1 cellular context compared by ENCODE assay signal in the genomic region with DNA sequence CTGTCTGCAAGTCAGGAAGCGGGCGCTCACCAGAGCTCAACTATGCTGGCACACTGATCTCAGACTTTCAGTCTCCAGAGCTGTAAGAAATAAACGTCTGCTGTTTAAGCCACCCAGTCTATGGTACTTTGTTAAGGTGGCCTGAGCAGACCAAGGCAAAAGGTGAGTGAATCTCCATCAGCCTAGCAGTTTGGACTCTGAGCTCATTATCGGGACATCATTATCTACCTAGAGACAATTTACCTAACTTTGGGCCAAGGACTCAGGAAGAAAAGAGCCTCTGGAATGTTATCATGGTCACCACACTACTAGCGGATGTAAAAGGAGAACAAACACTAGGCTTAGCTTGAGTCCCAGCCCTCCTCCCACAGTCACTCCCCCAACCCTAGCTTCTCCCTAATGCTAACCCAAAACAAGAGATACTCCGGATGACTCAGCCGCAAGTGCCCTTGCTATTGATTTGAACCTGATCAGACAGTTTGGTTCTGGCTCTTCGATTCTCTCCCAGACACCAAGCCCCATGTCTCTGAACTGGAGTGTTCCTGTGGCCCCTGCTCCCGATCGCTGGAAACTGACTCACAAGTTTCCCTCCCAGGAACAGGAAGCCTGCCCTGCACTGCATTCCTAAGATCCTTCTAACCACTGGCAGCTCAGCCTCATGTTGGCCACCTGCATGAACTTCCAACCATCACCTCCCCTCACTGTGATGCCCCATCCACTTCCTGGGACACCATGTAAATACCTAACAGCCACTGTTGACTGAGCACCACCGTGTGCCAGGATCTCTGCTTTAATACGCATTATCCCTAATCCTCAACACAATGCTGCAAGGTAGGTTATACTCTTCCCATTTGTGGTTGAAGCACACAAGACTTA.
A peak's percentile ranks its signal among the peaks of the same experiment; 100 is the strongest.
TF ChIP-seq lines count a peak whose summit lies in the region.

No MANE protein-coding gene starts in this region.

TF ChIP-seq in HepG2, 621 proteins besides CTCF, POLR2A, EP300 and RAD21 (continued from another document and continues in another):
- TF ChIP-seq, protein P1, sequence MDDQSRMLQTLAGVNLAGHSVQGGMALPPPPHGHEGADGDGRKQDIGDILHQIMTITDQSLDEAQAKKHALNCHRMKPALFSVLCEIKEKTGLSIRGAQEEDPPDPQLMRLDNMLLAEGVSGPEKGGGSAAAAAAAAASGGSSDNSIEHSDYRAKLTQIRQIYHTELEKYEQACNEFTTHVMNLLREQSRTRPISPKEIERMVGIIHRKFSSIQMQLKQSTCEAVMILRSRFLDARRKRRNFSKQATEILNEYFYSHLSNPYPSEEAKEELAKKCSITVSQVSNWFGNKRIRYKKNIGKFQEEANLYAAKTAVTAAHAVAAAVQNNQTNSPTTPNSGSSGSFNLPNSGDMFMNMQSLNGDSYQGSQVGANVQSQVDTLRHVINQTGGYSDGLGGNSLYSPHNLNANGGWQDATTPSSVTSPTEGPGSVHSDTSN (CRISPR knock-in tag; IDR thresholded peaks at IDR 0.05; ENCODE audit: borderline replicate concordance): no peak
- TF ChIP-seq SALL2 (CRISPR knock-in tag; IDR thresholded peaks at IDR 0.05) (no peak), CENPX (CRISPR knock-in tag; IDR thresholded peaks at IDR 0.05) (no peak), ZFP1 (CRISPR knock-in tag; IDR thresholded peaks at IDR 0.05) (no peak), ZNF256 (CRISPR knock-in tag; conservative IDR thresholded peaks at IDR 0.05) (no peak), ZFP82 (CRISPR knock-in tag; IDR thresholded peaks at IDR 0.05; ENCODE audit: borderline replicate concordance) (no peak), HOXA9 (CRISPR knock-in tag; IDR thresholded peaks at IDR 0.05; ENCODE audit: borderline replicate concordance) (no peak), ZC3H4 (CRISPR knock-in tag; IDR thresholded peaks at IDR 0.05; ENCODE audit: borderline replicate concordance) (no peak), HMG20A (CRISPR knock-in tag; IDR thresholded peaks at IDR 0.05; ENCODE audit: borderline replicate concordance) (no peak), ZNF878 (CRISPR knock-in tag; IDR thresholded peaks at IDR 0.05) (no peak), ZMYM3 (CRISPR knock-in tag; IDR thresholded peaks at IDR 0.05) (no peak), ZKSCAN5 (CRISPR knock-in tag; IDR thresholded peaks at IDR 0.05) (no peak; the same call in 1 of the 2 replicates), RORA (CRISPR knock-in tag; IDR thresholded peaks at IDR 0.05) (no peak), TGIF2 (CRISPR knock-in tag; IDR thresholded peaks at IDR 0.05) (no peak), RAD51 (IDR thresholded peaks at IDR 0.05; ENCODE audit: borderline replicate concordance) (no peak), ZNF772 (CRISPR knock-in tag; IDR thresholded peaks at IDR 0.05) (no peak), ZNF891 (CRISPR knock-in tag; IDR thresholded peaks at IDR 0.05) (no peak), NFIB (CRISPR knock-in tag; IDR thresholded peaks at IDR 0.05; ENCODE audit: borderline replicate concordance) (no peak), ZFP36 (IDR thresholded peaks at IDR 0.05; ENCODE audit: borderline replicate concordance, low read depth, low read length, partially characterized antibody) (no peak), ZNF180 (CRISPR knock-in tag; IDR thresholded peaks at IDR 0.05; ENCODE audit: borderline replicate concordance, low read depth) (no peak), RFX3 (CRISPR knock-in tag; IDR thresholded peaks at IDR 0.05) (no peak), ZNF792 (CRISPR knock-in tag; IDR thresholded peaks at IDR 0.05) (no peak), NRL (CRISPR knock-in tag; IDR thresholded peaks at IDR 0.05; ENCODE audit: borderline replicate concordance) (no peak), WIZ (CRISPR knock-in tag; IDR thresholded peaks at IDR 0.05) (no peak), ZNF850 (CRISPR knock-in tag; conservative IDR thresholded peaks at IDR 0.05) (no peak), ZFP41 (CRISPR knock-in tag; IDR thresholded peaks at IDR 0.05; ENCODE audit: borderline replicate concordance) (no peak)
- TF ChIP-seq, protein P2, sequence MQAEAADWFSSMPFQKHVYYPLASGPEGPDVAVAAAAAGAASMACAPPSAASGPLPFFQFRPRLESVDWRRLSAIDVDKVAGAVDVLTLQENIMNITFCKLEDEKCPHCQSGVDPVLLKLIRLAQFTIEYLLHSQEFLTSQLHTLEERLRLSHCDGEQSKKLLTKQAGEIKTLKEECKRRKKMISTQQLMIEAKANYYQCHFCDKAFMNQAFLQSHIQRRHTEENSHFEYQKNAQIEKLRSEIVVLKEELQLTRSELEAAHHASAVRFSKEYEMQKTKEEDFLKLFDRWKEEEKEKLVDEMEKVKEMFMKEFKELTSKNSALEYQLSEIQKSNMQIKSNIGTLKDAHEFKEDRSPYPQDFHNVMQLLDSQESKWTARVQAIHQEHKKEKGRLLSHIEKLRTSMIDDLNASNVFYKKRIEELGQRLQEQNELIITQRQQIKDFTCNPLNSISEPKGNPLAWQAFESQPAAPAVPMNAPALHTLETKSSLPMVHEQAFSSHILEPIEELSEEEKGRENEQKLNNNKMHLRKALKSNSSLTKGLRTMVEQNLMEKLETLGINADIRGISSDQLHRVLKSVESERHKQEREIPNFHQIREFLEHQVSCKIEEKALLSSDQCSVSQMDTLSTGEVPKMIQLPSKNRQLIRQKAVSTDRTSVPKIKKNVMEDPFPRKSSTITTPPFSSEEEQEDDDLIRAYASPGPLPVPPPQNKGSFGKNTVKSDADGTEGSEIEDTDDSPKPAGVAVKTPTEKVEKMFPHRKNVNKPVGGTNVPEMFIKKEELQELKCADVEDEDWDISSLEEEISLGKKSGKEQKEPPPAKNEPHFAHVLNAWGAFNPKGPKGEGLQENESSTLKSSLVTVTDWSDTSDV (CRISPR knock-in tag; IDR thresholded peaks at IDR 0.05): no peak
- TF ChIP-seq, protein P3, sequence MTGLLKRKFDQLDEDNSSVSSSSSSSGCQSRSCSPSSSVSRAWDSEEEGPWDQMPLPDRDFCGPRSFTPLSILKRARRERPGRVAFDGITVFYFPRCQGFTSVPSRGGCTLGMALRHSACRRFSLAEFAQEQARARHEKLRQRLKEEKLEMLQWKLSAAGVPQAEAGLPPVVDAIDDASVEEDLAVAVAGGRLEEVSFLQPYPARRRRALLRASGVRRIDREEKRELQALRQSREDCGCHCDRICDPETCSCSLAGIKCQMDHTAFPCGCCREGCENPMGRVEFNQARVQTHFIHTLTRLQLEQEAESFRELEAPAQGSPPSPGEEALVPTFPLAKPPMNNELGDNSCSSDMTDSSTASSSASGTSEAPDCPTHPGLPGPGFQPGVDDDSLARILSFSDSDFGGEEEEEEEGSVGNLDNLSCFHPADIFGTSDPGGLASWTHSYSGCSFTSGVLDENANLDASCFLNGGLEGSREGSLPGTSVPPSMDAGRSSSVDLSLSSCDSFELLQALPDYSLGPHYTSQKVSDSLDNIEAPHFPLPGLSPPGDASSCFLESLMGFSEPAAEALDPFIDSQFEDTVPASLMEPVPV (CRISPR knock-in tag; IDR thresholded peaks at IDR 0.05): 0 out of 2 replicates have a peak, but pooled peaks have one; percentile 44
- TF ChIP-seq, protein P4, sequence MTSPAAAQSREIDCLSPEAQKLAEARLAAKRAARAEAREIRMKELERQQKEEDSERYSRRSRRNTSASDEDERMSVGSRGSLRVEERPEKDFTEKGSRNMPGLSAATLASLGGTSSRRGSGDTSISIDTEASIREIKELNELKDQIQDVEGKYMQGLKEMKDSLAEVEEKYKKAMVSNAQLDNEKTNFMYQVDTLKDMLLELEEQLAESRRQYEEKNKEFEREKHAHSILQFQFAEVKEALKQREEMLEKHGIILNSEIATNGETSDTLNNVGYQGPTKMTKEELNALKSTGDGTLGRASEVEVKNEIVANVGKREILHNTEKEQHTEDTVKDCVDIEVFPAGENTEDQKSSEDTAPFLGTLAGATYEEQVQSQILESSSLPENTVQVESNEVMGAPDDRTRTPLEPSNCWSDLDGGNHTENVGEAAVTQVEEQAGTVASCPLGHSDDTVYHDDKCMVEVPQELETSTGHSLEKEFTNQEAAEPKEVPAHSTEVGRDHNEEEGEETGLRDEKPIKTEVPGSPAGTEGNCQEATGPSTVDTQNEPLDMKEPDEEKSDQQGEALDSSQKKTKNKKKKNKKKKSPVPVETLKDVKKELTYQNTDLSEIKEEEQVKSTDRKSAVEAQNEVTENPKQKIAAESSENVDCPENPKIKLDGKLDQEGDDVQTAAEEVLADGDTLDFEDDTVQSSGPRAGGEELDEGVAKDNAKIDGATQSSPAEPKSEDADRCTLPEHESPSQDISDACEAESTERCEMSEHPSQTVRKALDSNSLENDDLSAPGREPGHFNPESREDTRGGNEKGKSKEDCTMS (CRISPR knock-in tag; conservative IDR thresholded peaks at IDR 0.05): 0 out of 2 replicates have a peak, but pooled peaks have one; percentile 37
- TF ChIP-seq, protein P5, sequence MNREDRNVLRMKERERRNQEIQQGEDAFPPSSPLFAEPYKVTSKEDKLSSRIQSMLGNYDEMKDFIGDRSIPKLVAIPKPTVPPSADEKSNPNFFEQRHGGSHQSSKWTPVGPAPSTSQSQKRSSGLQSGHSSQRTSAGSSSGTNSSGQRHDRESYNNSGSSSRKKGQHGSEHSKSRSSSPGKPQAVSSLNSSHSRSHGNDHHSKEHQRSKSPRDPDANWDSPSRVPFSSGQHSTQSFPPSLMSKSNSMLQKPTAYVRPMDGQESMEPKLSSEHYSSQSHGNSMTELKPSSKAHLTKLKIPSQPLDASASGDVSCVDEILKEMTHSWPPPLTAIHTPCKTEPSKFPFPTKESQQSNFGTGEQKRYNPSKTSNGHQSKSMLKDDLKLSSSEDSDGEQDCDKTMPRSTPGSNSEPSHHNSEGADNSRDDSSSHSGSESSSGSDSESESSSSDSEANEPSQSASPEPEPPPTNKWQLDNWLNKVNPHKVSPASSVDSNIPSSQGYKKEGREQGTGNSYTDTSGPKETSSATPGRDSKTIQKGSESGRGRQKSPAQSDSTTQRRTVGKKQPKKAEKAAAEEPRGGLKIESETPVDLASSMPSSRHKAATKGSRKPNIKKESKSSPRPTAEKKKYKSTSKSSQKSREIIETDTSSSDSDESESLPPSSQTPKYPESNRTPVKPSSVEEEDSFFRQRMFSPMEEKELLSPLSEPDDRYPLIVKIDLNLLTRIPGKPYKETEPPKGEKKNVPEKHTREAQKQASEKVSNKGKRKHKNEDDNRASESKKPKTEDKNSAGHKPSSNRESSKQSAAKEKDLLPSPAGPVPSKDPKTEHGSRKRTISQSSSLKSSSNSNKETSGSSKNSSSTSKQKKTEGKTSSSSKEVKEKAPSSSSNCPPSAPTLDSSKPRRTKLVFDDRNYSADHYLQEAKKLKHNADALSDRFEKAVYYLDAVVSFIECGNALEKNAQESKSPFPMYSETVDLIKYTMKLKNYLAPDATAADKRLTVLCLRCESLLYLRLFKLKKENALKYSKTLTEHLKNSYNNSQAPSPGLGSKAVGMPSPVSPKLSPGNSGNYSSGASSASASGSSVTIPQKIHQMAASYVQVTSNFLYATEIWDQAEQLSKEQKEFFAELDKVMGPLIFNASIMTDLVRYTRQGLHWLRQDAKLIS (CRISPR knock-in tag; IDR thresholded peaks at IDR 0.05): no peak
- TF ChIP-seq, protein P6, sequence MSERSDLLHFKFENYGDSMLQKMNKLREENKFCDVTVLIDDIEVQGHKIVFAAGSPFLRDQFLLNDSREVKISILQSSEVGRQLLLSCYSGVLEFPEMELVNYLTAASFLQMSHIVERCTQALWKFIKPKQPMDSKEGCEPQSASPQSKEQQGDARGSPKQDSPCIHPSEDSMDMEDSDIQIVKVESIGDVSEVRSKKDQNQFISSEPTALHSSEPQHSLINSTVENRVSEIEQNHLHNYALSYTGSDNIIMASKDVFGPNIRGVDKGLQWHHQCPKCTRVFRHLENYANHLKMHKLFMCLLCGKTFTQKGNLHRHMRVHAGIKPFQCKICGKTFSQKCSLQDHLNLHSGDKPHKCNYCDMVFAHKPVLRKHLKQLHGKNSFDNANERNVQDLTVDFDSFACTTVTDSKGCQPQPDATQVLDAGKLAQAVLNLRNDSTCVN (CRISPR knock-in tag; IDR thresholded peaks at IDR 0.05; ENCODE audit: borderline replicate concordance): no peak
- TF ChIP-seq, protein P7, sequence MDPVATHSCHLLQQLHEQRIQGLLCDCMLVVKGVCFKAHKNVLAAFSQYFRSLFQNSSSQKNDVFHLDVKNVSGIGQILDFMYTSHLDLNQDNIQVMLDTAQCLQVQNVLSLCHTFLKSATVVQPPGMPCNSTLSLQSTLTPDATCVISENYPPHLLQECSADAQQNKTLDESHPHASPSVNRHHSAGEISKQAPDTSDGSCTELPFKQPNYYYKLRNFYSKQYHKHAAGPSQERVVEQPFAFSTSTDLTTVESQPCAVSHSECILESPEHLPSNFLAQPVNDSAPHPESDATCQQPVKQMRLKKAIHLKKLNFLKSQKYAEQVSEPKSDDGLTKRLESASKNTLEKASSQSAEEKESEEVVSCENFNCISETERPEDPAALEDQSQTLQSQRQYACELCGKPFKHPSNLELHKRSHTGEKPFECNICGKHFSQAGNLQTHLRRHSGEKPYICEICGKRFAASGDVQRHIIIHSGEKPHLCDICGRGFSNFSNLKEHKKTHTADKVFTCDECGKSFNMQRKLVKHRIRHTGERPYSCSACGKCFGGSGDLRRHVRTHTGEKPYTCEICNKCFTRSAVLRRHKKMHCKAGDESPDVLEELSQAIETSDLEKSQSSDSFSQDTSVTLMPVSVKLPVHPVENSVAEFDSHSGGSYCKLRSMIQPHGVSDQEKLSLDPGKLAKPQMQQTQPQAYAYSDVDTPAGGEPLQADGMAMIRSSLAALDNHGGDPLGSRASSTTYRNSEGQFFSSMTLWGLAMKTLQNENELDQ (CRISPR knock-in tag; IDR thresholded peaks at IDR 0.05; ENCODE audit: borderline replicate concordance): no peak
- TF ChIP-seq, protein P8, sequence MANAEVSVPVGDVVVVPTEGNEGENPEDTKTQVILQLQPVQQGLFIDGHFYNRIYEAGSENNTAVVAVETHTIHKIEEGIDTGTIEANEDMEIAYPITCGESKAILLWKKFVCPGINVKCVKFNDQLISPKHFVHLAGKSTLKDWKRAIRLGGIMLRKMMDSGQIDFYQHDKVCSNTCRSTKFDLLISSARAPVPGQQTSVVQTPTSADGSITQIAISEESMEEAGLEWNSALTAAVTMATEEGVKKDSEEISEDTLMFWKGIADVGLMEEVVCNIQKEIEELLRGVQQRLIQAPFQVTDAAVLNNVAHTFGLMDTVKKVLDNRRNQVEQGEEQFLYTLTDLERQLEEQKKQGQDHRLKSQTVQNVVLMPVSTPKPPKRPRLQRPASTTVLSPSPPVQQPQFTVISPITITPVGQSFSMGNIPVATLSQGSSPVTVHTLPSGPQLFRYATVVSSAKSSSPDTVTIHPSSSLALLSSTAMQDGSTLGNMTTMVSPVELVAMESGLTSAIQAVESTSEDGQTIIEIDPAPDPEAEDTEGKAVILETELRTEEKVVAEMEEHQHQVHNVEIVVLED (CRISPR knock-in tag; IDR thresholded peaks at IDR 0.05; ENCODE audit: borderline replicate concordance): peak; percentile 26; the same call in 1 of the 2 replicates
- TF ChIP-seq, protein P9, sequence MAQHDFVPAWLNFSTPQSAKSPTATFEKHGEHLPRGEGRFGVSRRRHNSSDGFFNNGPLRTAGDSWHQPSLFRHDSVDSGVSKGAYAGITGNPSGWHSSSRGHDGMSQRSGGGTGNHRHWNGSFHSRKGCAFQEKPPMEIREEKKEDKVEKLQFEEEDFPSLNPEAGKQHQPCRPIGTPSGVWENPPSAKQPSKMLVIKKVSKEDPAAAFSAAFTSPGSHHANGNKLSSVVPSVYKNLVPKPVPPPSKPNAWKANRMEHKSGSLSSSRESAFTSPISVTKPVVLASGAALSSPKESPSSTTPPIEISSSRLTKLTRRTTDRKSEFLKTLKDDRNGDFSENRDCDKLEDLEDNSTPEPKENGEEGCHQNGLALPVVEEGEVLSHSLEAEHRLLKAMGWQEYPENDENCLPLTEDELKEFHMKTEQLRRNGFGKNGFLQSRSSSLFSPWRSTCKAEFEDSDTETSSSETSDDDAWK (CRISPR knock-in tag; IDR thresholded peaks at IDR 0.05): no peak
